19 cellular contexts compared by ENCODE assay signal in genomic region chr12:81896771-81897170, GRCh38.
DNase-seq lines count a peak whose midpoint lies in the region; ATAC-seq and TF ChIP-seq lines count a peak whose summit lies in the region.
"Had no signal": no experiment of that assay in that cellular context is flagged by ENCODE, and none has a peak within 500 bp of the region (broad histone marks: within the 10 kb centered on the region; RNA-seq: fewer than 3 reads in every experiment).

No MANE protein-coding gene starts in this region.

- H3K27ac ChIP-seq in OCI-LY7 (ENCODE audit: low read depth, low read length, poor library complexity, severe bottlenecking): no peak overlapping the region
- H3K27ac ChIP-seq: adrenal gland, gastroesophageal sphincter, ovary, Peyer's patch, thoracic aorta had no signal

- CTCF ChIA-PET in OCI-LY7 (lab: Charles Lee; ENCODE audit: unreplicated experiment): no interaction called here

- no peaks in the 10 kb centered on the region for H3K9me3 ChIP-seq in OCI-LY7 (ENCODE audit: low read length)
- H3K9me3 ChIP-seq: adrenal gland, ovary had no signal

- H2AFZ ChIP-seq in OCI-LY7 (ENCODE audit: low read length): no peak overlapping the region

- H3K9me2 ChIP-seq in OCI-LY7 (ENCODE audit: insufficient read depth, low read length): no peaks in the 10 kb centered on the region

- no peak for ATAC-seq in activated T-cell treated with anti-CD3 and anti-CD28 coated beads, Interleukin-2, amount 50 U/mL, for 72 hours (replicated peaks in 1 of 2)
- no peak for ATAC-seq in activated T-cell treated with anti-CD3 and anti-CD28 coated beads, Interleukin-2, amount 50 U/mL, for 4 hours
- no peak for ATAC-seq in stimulated activated naive CD8-positive, alpha-beta T cell treated with anti-CD3 and anti-CD28 coated beads, Interleukin-15, Interleukin-2, amounts not matched to agents 100 U/mL and 50 U/mL, for 24 hours
- ATAC-seq: gastroesophageal sphincter, SK-N-SH treated with all-trans-retinoic acid at 6 μM for 48 hours had no signal

- no TSS peak for BruUV-seq in OCI-LY7 (replicated peaks; lab: Mats Ljungman, UMichigan)

- no peak for TF ChIP-seq CTCF in OCI-LY7 (conservative IDR thresholded peaks at IDR 0.05; ENCODE audit: low read length)
- TF ChIP-seq CTCF in endothelial cell (IDR thresholded peaks at IDR 0.05; ENCODE audit: unreplicated experiment): no peak

- no peaks in the 10 kb centered on the region for H3K36me3 ChIP-seq in OCI-LY7 (ENCODE audit: insufficient read depth, low read length)
- H3K36me3 ChIP-seq: adrenal gland, gastroesophageal sphincter, ovary, Peyer's patch, thoracic aorta had no signal

- peaks cover 8 to 13% of the 10 kb centered on the region in 2 donors for H3K36me3 Mint-ChIP-seq in activated T-cell treated with anti-CD3 and anti-CD28 coated beads, Interleukin-2, amount 50 U/mL, for 72 hours (ENCODE audit: insufficient read depth in 2 of 2)
- no peaks in the 10 kb centered on the region for H3K36me3 Mint-ChIP-seq in activated T-cell treated with anti-CD3 and anti-CD28 coated beads, Interleukin-2, amount 50 U/mL, for 4 hours (ENCODE audit: insufficient read depth)
- H3K36me3 Mint-ChIP-seq in endothelial cell (ENCODE audit: low read depth, unreplicated experiment): peaks cover 8% of the 10 kb centered on the region
- H3K36me3 Mint-ChIP-seq: IgD-negative memory B cell had no signal

- H3K4me2 ChIP-seq in OCI-LY7 (ENCODE audit: low read length): no peak overlapping the region

- no peaks in the 10 kb centered on the region for H3K4me1 ChIP-seq in OCI-LY7 (ENCODE audit: insufficient read depth, low read length, poor library complexity, severe bottlenecking)
- H3K4me1 ChIP-seq: adrenal gland, gastroesophageal sphincter, Peyer's patch had no signal

- no peaks in the 10 kb centered on the region for H3K4me1 Mint-ChIP-seq in activated T-cell treated with anti-CD3 and anti-CD28 coated beads, Interleukin-2, amount 50 U/mL, for 72 hours (ENCODE audit: low read depth)
- no peaks in the 10 kb centered on the region for H3K4me1 Mint-ChIP-seq in activated T-cell treated with anti-CD3 and anti-CD28 coated beads, Interleukin-2, amount 50 U/mL, for 4 hours (ENCODE audit: low read depth)
- no peaks in the 10 kb centered on the region for H3K4me1 Mint-ChIP-seq in endothelial cell (ENCODE audit: unreplicated experiment)
- H3K4me1 Mint-ChIP-seq: central memory CD8-positive, alpha-beta T cell; IgD-negative memory B cell had no signal

- H4K20me1 ChIP-seq in OCI-LY7 (ENCODE audit: insufficient read depth, low read length): no peaks in the 10 kb centered on the region

- intact Hi-C loops in OCI-LY7 (cut with micrococcal nuclease; ENCODE audit: unreplicated experiment): no loop called here

- no peak overlapping the region for H3K4me3 Mint-ChIP-seq in activated T-cell treated with anti-CD3 and anti-CD28 coated beads, Interleukin-2, amount 50 U/mL, for 72 hours
- H3K4me3 Mint-ChIP-seq in activated T-cell treated with anti-CD3 and anti-CD28 coated beads, Interleukin-2, amount 50 U/mL, for 4 hours: no peak overlapping the region
- H3K4me3 Mint-ChIP-seq in endothelial cell (ENCODE audit: unreplicated experiment): no peak overlapping the region
- H3K4me3 Mint-ChIP-seq: central memory CD8-positive, alpha-beta T cell; IgD-negative memory B cell had no signal

- peak; percentile 14 to 15 for DNase-seq in activated T-cell treated with anti-CD3 and anti-CD28 coated beads, Interleukin-2, amount 50 U/mL, for 72 hours
- DNase-seq in activated T-cell treated with anti-CD3 and anti-CD28 coated beads, Interleukin-2, amount 50 U/mL, for 4 hours: no peak
- peak; percentile 5 for DNase-seq in OCI-LY7 (ENCODE audit: low spot score)
- peak; percentile 9 for DNase-seq in endothelial cell (ENCODE audit: low spot score)
- peak; percentile 39 for DNase-seq in stimulated activated naive CD8-positive, alpha-beta T cell treated with anti-CD3 and anti-CD28 coated beads, Interleukin-15, Interleukin-2, amounts not matched to agents 100 U/mL and 50 U/mL, for 24 hours
- no peak for DNase-seq in SHP77 (lab: John Stamatoyannopoulos, UW)
- DNase-seq in mucosa of gallbladder (ENCODE audit: low spot score): no peak
- DNase-seq: activated CD4-positive, alpha-beta T cell treated with anti-CD3 and anti-CD28 coated beads, Interleukin-2, amount 50 U/mL, for 4 hours; adrenal gland; MM.1S; NCI-H2029 treated with DMSO at 0.1 percent for 48 hours; NCI-H526 treated with DMSO at 0.1 percent for 48 hours; ovary; Peyer's patch had no signal

- POLR2A ChIA-PET in OCI-LY7 (lab: Charles Lee): no interaction called here

- no peaks in the 10 kb centered on the region for H3K27me3 Mint-ChIP-seq in activated T-cell treated with anti-CD3 and anti-CD28 coated beads, Interleukin-2, amount 50 U/mL, for 72 hours (ENCODE audit: low read depth)
- no peaks in the 10 kb centered on the region for H3K27me3 Mint-ChIP-seq in activated T-cell treated with anti-CD3 and anti-CD28 coated beads, Interleukin-2, amount 50 U/mL, for 4 hours (ENCODE audit: low read depth)
- peaks cover 3% of the 10 kb centered on the region for H3K27me3 Mint-ChIP-seq in endothelial cell (ENCODE audit: unreplicated experiment)
- H3K27me3 Mint-ChIP-seq: central memory CD8-positive, alpha-beta T cell; IgD-negative memory B cell had no signal

- H3K79me2 ChIP-seq in OCI-LY7 (ENCODE audit: insufficient read depth, low read depth, low read length): no peaks in the 10 kb centered on the region

- H3K4me3 ChIP-seq in OCI-LY7 (ENCODE audit: low read depth, low read length, poor library complexity, severe bottlenecking): no peak overlapping the region
- H3K4me3 ChIP-seq: adrenal gland, gastroesophageal sphincter, ovary, Peyer's patch, thoracic aorta had no signal

- H3K9me3 Mint-ChIP-seq in activated T-cell treated with anti-CD3 and anti-CD28 coated beads, Interleukin-2, amount 50 U/mL, for 72 hours: peaks cover 11 to 15% of the 10 kb centered on the region in 2 donors
- peaks cover 19% of the 10 kb centered on the region for H3K9me3 Mint-ChIP-seq in activated T-cell treated with anti-CD3 and anti-CD28 coated beads, Interleukin-2, amount 50 U/mL, for 4 hours
- H3K9me3 Mint-ChIP-seq in endothelial cell (ENCODE audit: unreplicated experiment): peaks cover 6% of the 10 kb centered on the region

- H3K27ac Mint-ChIP-seq in activated T-cell treated with anti-CD3 and anti-CD28 coated beads, Interleukin-2, amount 50 U/mL, for 72 hours: no peak overlapping the region
- H3K27ac Mint-ChIP-seq in endothelial cell (ENCODE audit: unreplicated experiment): no peak overlapping the region
- H3K27ac Mint-ChIP-seq: IgD-negative memory B cell had no signal

Comparison
In these comparisons a context has a peak if more than half of its experiments do, and no peak if none do; other contexts are left out.
1. DNase-seq: peak in activated T-cell treated with anti-CD3 and anti-CD28 coated beads, Interleukin-2, amount 50 U/mL, for 72 hours (2 of 2), OCI-LY7 (single experiment), endothelial cell (single experiment) and stimulated activated naive CD8-positive, alpha-beta T cell treated with anti-CD3 and anti-CD28 coated beads, Interleukin-15, Interleukin-2, amounts not matched to agents 100 U/mL and 50 U/mL, for 24 hours (single experiment); none in activated T-cell treated with anti-CD3 and anti-CD28 coated beads, Interleukin-2, amount 50 U/mL, for 4 hours (single experiment), SHP77 (0 of 2) and mucosa of gallbladder (single experiment).